35 cellular contexts compared by ENCODE assay signal in genomic region chr1:229825042-229825441, GRCh38.
"Had no signal": no experiment of that assay in that cellular context is flagged by ENCODE, and none has a peak within 500 bp of the region (broad histone marks: within the 10 kb centered on the region; RNA-seq: fewer than 3 reads in every experiment).

No MANE protein-coding gene starts in this region.

- H3K9me3 ChIP-seq: MG63 had no signal

- H3K36me3 ChIP-seq: MG63 had no signal

- H3K4me3 ChIP-seq: MG63 had no signal

- H3K9ac ChIP-seq: KMS-11 had no signal

- H3K27me3 ChIP-seq: MG63 had no signal

- DNase-seq: Karpas-422, Kasumi-1, KBM-7, KG1, MG63, MM.1S, MV-4-11, NCI-H1048, NCI-H1092, NCI-H1092 treated with DMSO at 0.1 percent for 48 hours, NCI-H1105, NCI-H1105 treated with DMSO at 0.1 percent for 48 hours, NCI-H1417, NCI-H1417 treated with DMSO at 0.1 percent for 48 hours, NCI-H1436, NCI-H1436 treated with DMSO at 0.1 percent for 48 hours, NCI-H146, NCI-H1694, NCI-H1694 treated with DMSO at 0.1 percent for 48 hours, NCI-H187, NCI-H187 treated with DMSO at 0.1 percent for 48 hours, NCI-H1930, NCI-H2029, NCI-H2029 treated with DMSO at 0.1 percent for 48 hours, NCI-H2081, NCI-H2081 treated with DMSO at 0.1 percent for 48 hours, NCI-H2107, NCI-H2171, NCI-H2171 treated with DMSO at 0.1 percent for 48 hours, NCI-H2227 treated with DMSO at 0.1 percent for 48 hours, NCI-H226, NCI-H345, NCI-H446, NCI-H446 treated with DMSO at 0.1 percent for 48 hours had no signal

- H3K27ac ChIP-seq: KMS-11 had no signal

- H3K4me2 ChIP-seq: KMS-11 had no signal
